ENCODE assay signal across 11 cellular contexts in the genomic region with DNA sequence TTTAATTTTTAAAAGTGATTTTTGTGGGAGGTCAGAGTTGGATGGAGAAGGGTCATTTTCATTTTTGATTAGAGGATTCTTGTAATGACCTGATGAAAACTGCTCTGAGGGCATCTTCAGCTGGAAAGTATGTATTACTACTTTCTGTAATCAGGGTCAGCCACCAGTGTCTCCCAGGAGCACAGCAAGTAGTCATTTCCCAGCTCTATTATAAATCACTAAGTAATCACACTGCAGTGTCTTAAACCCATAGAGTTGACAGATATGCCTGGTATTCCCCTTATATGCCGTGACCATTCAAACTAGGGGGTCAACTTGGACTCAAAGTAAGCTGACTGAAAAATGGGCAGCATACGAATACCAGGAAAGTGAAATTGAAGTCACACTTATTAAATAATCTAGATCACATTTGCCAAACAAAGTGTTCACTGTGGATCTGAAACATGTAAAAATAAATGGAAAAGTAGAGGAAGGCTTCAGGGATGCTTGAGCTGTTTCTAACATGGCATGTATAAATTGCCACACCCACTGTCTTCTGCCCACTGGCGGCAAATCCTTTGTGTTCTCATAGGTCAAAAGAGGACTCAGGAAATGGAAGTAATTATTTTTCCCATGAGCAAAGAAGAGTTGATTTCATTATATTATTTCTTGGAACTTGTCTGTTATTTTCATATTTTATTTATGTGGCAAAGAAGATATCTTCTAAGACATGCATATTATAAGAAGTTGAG.
DNase-seq lines count a peak whose midpoint lies in the region; ATAC-seq and TF ChIP-seq lines count a peak whose summit lies in the region.
"Had no signal": no experiment of that assay in that cellular context is flagged by ENCODE, and none has a peak within 500 bp of the region (broad histone marks: within the 10 kb centered on the region; RNA-seq: fewer than 3 reads in every experiment).

No MANE protein-coding gene starts in this region.

- intact Hi-C loops in IMR-90 (cut with micrococcal nuclease) = no loop called here

- H3K4ac ChIP-seq in IMR-90 (ENCODE audit: low read depth, low read length) = no peak overlapping the region

- in situ Hi-C loops in IMR-90 (cut with MboI; ENCODE audit: low sequenced_read_pairs) = no loop called here

- POLR2A ChIA-PET in IMR-90 (lab: Charles Lee; ENCODE audit: unreplicated experiment) = interaction anchor here (0.5 kb wide), 1 partner anchor 15 kb away, joined by 3 read pairs; no protein-coding TSS in a partner anchor

- H3K9me3 ChIP-seq in IMR-90 (ENCODE audit: control insufficient read depth, insufficient read depth, low read length) (no peaks in the 10 kb centered on the region), Peyer's patch (no peaks in the 10 kb centered on the region)

- no peak overlapping the region for H2AK5ac ChIP-seq in IMR-90 (ENCODE audit: low read depth, low read length)

- DNase-seq in A172 (ENCODE audit: low spot score) = peak; percentile 65
- DNase-seq in IMR-90 = no peak
- DNase-seq in immature natural killer cell = no peak
- DNase-seq in retina = no peak
- DNase-seq in activated CD4-positive, alpha-beta T cell treated with anti-CD3 and anti-CD28 coated beads for 48 hours = no peak
- DNase-seq in erythroblast (lab: John Stamatoyannopoulos, UW) = no peak
- no peak for DNase-seq in Peyer's patch
- DNase-seq: stimulated activated CD4-positive, alpha-beta T cell treated with anti-CD3 and anti-CD28 coated beads, Interleukin-2, amount 100 ng/mL, for 24 hours had no signal

- H3K9me1 ChIP-seq in IMR-90 (ENCODE audit: insufficient read depth, low read length) = peaks cover 11% of the 10 kb centered on the region

- H3K4me1 Mint-ChIP-seq in immature natural killer cell = peaks cover 82 to 95% of the 10 kb centered on the region in 2 donors

- no peak for TF ChIP-seq POLR2A in IMR-90 (IDR thresholded peaks at IDR 0.05; ENCODE audit: low read depth, low read length)
- TF ChIP-seq POLR2A in erythroblast (IDR thresholded peaks at IDR 0.05; ENCODE audit: low read length) = no peak
- TF ChIP-seq POLR2A in Peyer's patch (IDR thresholded peaks at IDR 0.05) = no peak

- BruUV-seq in IMR-90 (replicated peaks; lab: Mats Ljungman, UMichigan) = no TSS peak

- peak overlapping the region; percentile 55; the same call in 1 of the 2 replicates for H3K23ac ChIP-seq in IMR-90 (ENCODE audit: low read depth, low read length)

- TF ChIP-seq CTCF in IMR-90 (conservative IDR thresholded peaks at IDR 0.05; ENCODE audit: low read depth, low read length) (0 out of 2 replicates have a peak, but pooled peaks have one; percentile 2), Peyer's patch (IDR thresholded peaks at IDR 0.05) (no peak)

- H2BK20ac ChIP-seq in IMR-90 (ENCODE audit: low read depth, low read length) = no peak overlapping the region

- peaks cover 42% of the 10 kb centered on the region for H4K20me1 ChIP-seq in IMR-90 (ENCODE audit: insufficient read depth, low read length)

- no peak overlapping the region for H3K56ac ChIP-seq in IMR-90 (ENCODE audit: extremely low read depth, insufficient read depth, low read length)

- no peak overlapping the region for H2AK9ac ChIP-seq in IMR-90 (replicated peaks; ENCODE audit: low read depth, low read length, poor library complexity)

- peaks cover 10 to 45% of the 10 kb centered on the region in 2 experiments for H3K79me1 ChIP-seq in IMR-90 (ENCODE audit: low read depth in 1 of 2, low read length in 2 of 2)

- no peak overlapping the region for H3K9ac ChIP-seq in IMR-90 (ENCODE audit: low read depth, low read length)

- H3K27me3 ChIP-seq in IMR-90 (ENCODE audit: control insufficient read depth, insufficient read depth, low read length) = no peaks in the 10 kb centered on the region
- H3K27me3 ChIP-seq in Peyer's patch = no peaks in the 10 kb centered on the region

- H3K18ac ChIP-seq in IMR-90 (ENCODE audit: low read depth, low read length) = peak overlapping the region; percentile 65

- peak overlapping the region; percentile 39; the same call in 1 of the 2 replicates for H4K5ac ChIP-seq in IMR-90 (ENCODE audit: low read depth, low read length)

- CTCF ChIA-PET in IMR-90 (lab: Yijun Ruan, JAX) = interaction anchor here (1.2 to 1.3 kb wide), 2 partner anchors 15 to 302 kb away, joined by 3 to 4 read pairs; no protein-coding TSS in a partner anchor

- peak overlapping the region in 1 of 2 experiments; percentile 46; a peak in 1 of 4 replicates for H4K8ac ChIP-seq in IMR-90 (ENCODE audit: low read depth in 2 of 2, low read length in 2 of 2)

- TF ChIP-seq RAD21 in IMR-90 (IDR thresholded peaks at IDR 0.05; ENCODE audit: low read length) = no peak

- H3K36me3 Mint-ChIP-seq in immature natural killer cell = peaks cover 0 to 12% (median 0%) of the 10 kb centered on the region in 3 donors

- H3K4me2 ChIP-seq in IMR-90 (ENCODE audit: low read depth, low read length) = peak overlapping the region; percentile 73

- peak overlapping the region; percentile 73 for H2BK5ac ChIP-seq in IMR-90 (ENCODE audit: low read depth, low read length, poor library complexity, severe bottlenecking)

- H3K14ac ChIP-seq in IMR-90 (replicated peaks; ENCODE audit: low read depth, low read length) = no peak overlapping the region

- no peak overlapping the region; the same call in 1 of the 2 replicates for H3K27ac ChIP-seq in IMR-90 (ENCODE audit: insufficient read depth, low read length)
- peak overlapping the region in 1 of 4 donors; percentile 23 for H3K27ac ChIP-seq in Peyer's patch
- H3K27ac ChIP-seq: C4-2B had no signal

- H2BK15ac ChIP-seq in IMR-90 (ENCODE audit: low read depth, low read length) = peak overlapping the region; percentile 62; the same call in 1 of the 3 replicates

- ATAC-seq in GM18858 (IDR thresholded peaks at IDR 0.05; ENCODE audit: unreplicated experiment) (peak; percentile 32), IMR-90 (ENCODE audit: low read depth) (peak; percentile 28; the same call in 1 of the 2 replicates)

- H2AFZ ChIP-seq in IMR-90 (replicated peaks; ENCODE audit: low read length, poor library complexity) = no peak overlapping the region

- H3K4me1 ChIP-seq in IMR-90 (ENCODE audit: control insufficient read depth, insufficient read depth, low read length) (peaks cover 17% of the 10 kb centered on the region), Peyer's patch (peaks cover 0 to 14% (median 2%) of the 10 kb centered on the region in 4 donors)

- H3K27ac Mint-ChIP-seq in immature natural killer cell = peak overlapping the region in 4 of 6 donors; percentile 9 to 78 (median 56)
- H3K27ac Mint-ChIP-seq: activated naive CD4-positive, alpha-beta T cell treated with anti-CD3 and anti-CD28 coated beads, Interleukin-2, amount 50 U/mL, for 72 hours had no signal

- no peak overlapping the region for H2BK120ac ChIP-seq in IMR-90 (ENCODE audit: low read depth, low read length)

- dilution Hi-C loops in IMR-90 (cut with HindIII; ENCODE audit: low sequenced_read_pairs, unreplicated experiment) = no loop called here

- WGBS in IMR-90 (ENCODE audit: extremely low coverage in 2 of 2, insufficient read length in 1 of 2), 2 experiments = no CpG with 5 or more reads among the region's 3 CpGs

- no peaks in the 10 kb centered on the region for H3K9me3 Mint-ChIP-seq in immature natural killer cell

- H3K36me3 ChIP-seq in IMR-90 (ENCODE audit: control insufficient read depth, insufficient read depth, low read length) = peaks cover 2% of the 10 kb centered on the region
- H3K36me3 ChIP-seq in Peyer's patch = peaks cover 0 to 11% (median 0%) of the 10 kb centered on the region in 3 donors

- H3K4me3 ChIP-seq in IMR-90 (ENCODE audit: insufficient read depth, low read depth, low read length) = no peak overlapping the region
- H3K4me3 ChIP-seq in Peyer's patch = no peak overlapping the region

- peaks cover 0 to 3% (median 0%) of the 10 kb centered on the region in 3 donors for H3K27me3 Mint-ChIP-seq in immature natural killer cell (ENCODE audit: low read depth in 3 of 3)

- H3K4me3 Mint-ChIP-seq in immature natural killer cell = peak overlapping the region in 3 of 5 donors; percentile 0 to 38 (median 1)

- H4K91ac ChIP-seq in IMR-90 (ENCODE audit: insufficient read depth, low read depth, low read length) = no peak overlapping the region

TF ChIP-seq in IMR-90, 13 proteins besides CTCF, POLR2A, EP300 and RAD21:
- TF ChIP-seq SMC3 (IDR thresholded peaks at IDR 0.05; ENCODE audit: low read depth, low read length) = no peak
- TF ChIP-seq FOS (IDR thresholded peaks at IDR 0.05; ENCODE audit: low read depth, low read length) = no peak
- TF ChIP-seq MXI1 (IDR thresholded peaks at IDR 0.05; ENCODE audit: borderline replicate concordance, low read depth, low read length) = no peak
- no peak for TF ChIP-seq MAFK (IDR thresholded peaks at IDR 0.05; ENCODE audit: low read depth, low read length)
- TF ChIP-seq NFE2L2 (IDR thresholded peaks at IDR 0.05; ENCODE audit: low read depth, low read length) = no peak
- TF ChIP-seq, protein P1, sequence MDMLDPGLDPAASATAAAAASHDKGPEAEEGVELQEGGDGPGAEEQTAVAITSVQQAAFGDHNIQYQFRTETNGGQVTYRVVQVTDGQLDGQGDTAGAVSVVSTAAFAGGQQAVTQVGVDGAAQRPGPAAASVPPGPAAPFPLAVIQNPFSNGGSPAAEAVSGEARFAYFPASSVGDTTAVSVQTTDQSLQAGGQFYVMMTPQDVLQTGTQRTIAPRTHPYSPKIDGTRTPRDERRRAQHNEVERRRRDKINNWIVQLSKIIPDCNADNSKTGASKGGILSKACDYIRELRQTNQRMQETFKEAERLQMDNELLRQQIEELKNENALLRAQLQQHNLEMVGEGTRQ (IDR thresholded peaks at IDR 0.05; ENCODE audit: low read depth, low read length) = no peak
- no peak for TF ChIP-seq BHLHE40 (IDR thresholded peaks at IDR 0.05; ENCODE audit: low read depth, low read length)
- TF ChIP-seq MAZ (IDR thresholded peaks at IDR 0.05; ENCODE audit: borderline replicate concordance, low read depth, low read length) = no peak
- TF ChIP-seq RFX5 (IDR thresholded peaks at IDR 0.05; ENCODE audit: low read depth, low read length) = no peak
- no peak for TF ChIP-seq CEBPB (IDR thresholded peaks at IDR 0.05; ENCODE audit: low read depth, low read length)
- TF ChIP-seq, protein P2, sequence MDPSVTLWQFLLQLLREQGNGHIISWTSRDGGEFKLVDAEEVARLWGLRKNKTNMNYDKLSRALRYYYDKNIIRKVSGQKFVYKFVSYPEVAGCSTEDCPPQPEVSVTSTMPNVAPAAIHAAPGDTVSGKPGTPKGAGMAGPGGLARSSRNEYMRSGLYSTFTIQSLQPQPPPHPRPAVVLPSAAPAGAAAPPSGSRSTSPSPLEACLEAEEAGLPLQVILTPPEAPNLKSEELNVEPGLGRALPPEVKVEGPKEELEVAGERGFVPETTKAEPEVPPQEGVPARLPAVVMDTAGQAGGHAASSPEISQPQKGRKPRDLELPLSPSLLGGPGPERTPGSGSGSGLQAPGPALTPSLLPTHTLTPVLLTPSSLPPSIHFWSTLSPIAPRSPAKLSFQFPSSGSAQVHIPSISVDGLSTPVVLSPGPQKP (IDR thresholded peaks at IDR 0.05; ENCODE audit: borderline replicate concordance, low read depth, low read length) = no peak
- no peak for TF ChIP-seq RCOR1 (IDR thresholded peaks at IDR 0.05; ENCODE audit: insufficient replicate concordance, low read length)
- no peak for TF ChIP-seq CHD1 (IDR thresholded peaks at IDR 0.05; ENCODE audit: low read depth, low read length)
